ENCODE assay signal across 15 cellular contexts in the genomic region with DNA sequence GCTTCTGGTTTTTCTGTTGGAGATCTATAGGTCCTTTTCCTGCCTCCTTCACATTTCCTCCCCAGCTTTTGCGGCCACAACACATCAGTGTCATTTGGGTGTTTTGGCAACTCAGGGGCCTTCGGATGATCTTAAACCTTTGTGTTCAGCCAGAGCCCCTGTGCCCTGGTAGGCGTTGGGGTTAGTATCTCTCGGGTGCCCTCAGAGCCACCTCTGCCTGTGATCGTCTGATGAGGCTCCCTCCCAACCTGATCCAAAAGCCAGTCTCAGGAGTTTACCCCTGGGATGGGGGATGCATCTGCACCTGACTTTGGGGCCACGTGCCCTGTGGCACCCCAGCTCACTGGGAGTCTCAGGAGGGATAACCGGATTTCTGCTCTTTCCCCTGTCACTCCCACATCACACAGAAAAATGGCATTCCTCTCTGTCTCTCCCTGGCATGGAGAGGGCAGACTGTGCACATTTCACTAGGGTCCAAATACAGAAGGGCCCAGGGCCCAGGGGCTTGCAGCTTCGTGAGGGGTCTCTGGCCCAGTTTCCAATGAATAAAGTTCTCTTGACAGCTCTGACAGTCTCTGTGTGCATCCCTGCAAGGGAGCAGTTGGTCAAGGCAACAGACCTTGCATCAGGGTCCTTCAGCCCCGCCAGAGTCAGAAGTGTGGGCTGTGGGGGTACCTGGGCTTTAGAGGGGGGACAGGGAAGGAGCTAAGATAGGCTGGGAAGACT. TPM values are rescaled to one million over a fixed set of nuclear protein-coding genes. Genes with fewer than 3 reads are reported as not detected.
DNase-seq lines count a peak whose midpoint lies in the region; ATAC-seq and TF ChIP-seq lines count a peak whose summit lies in the region.
"Had no signal": no experiment of that assay in that cellular context is flagged by ENCODE, and none has a peak within 500 bp of the region (broad histone marks: within the 10 kb centered on the region; RNA-seq: fewer than 3 reads in every experiment).

No MANE protein-coding gene starts in this region.

- POLR2A ChIA-PET in activated CD4-positive, alpha-beta memory T cell treated with anti-CD3 and anti-CD28 coated beads for 36 hours (lab: Charles Lee) = no interaction called here

- H3K27me3 Mint-ChIP-seq in activated CD4-positive, alpha-beta memory T cell treated with anti-CD3 and anti-CD28 coated beads for 36 hours = peaks cover 23% of the 10 kb centered on the region
- H3K27me3 Mint-ChIP-seq in glutamatergic neuron (ENCODE audit: unreplicated experiment) = peaks cover 10% of the 10 kb centered on the region

- DNase-seq in left ventricle myocardium inferior (no peak), left cardiac atrium (no peak), glutamatergic neuron (no peak), H4 (ENCODE audit: low spot score) (no peak), C1 segment of cervical spinal cord (lab: John Stamatoyannopoulos, UW) (no peak)
- no peak for DNase-seq in activated CD4-positive, alpha-beta memory T cell treated with anti-CD3 and anti-CD28 coated beads for 36 hours
- DNase-seq: hypothalamus; NCI-H446 treated with DMSO at 0.1 percent for 48 hours; stimulated activated CD4-positive, alpha-beta T cell treated with anti-CD3 and anti-CD28 coated beads, Interleukin-2, amount 100 ng/mL, for 48 hours had no signal

- H3K9me3 ChIP-seq in left ventricle myocardium inferior (replicated peaks) (no peaks in the 10 kb centered on the region), mesodermal cell (ENCODE audit: control insufficient read depth, low read length) (no peaks in the 10 kb centered on the region)

- H3K36me3 ChIP-seq in left ventricle myocardium inferior (peaks cover 5% of the 10 kb centered on the region), mesodermal cell (ENCODE audit: control insufficient read depth, insufficient read depth, low read length) (peaks cover 11% of the 10 kb centered on the region)

- TF ChIP-seq CTCF in left ventricle myocardium inferior (IDR thresholded peaks at IDR 0.05; ENCODE audit: borderline replicate concordance) = no peak
- no peak for TF ChIP-seq CTCF in glutamatergic neuron (IDR thresholded peaks at IDR 0.05; ENCODE audit: partially characterized antibody, unreplicated experiment)

- H3K4me3 Mint-ChIP-seq in activated CD4-positive, alpha-beta memory T cell treated with anti-CD3 and anti-CD28 coated beads for 36 hours = peak overlapping the region; percentile 59
- no peak overlapping the region for H3K4me3 Mint-ChIP-seq in glutamatergic neuron (ENCODE audit: unreplicated experiment)

- H3K4me3 ChIP-seq in left ventricle myocardium inferior (no peak overlapping the region), mesodermal cell (ENCODE audit: extremely low read depth, insufficient read depth, low read length, poor library complexity, severe bottlenecking) (peak overlapping the region; percentile 23)
- H3K4me3 ChIP-seq: GM12878 had no signal

- WGBS in mesodermal cell (ENCODE audit: insufficient coverage in 2 of 2), 2 experiments = 89 to 95% methylated on average over 9 of the region's 9 CpGs

- H3K9me3 Mint-ChIP-seq in activated CD4-positive, alpha-beta memory T cell treated with anti-CD3 and anti-CD28 coated beads for 36 hours = no peaks in the 10 kb centered on the region
- peaks cover 5% of the 10 kb centered on the region for H3K9me3 Mint-ChIP-seq in glutamatergic neuron (ENCODE audit: unreplicated experiment)

- no peaks in the 10 kb centered on the region for H3K27me3 ChIP-seq in left ventricle myocardium inferior (ENCODE audit: low read depth)

- H3K27ac Mint-ChIP-seq in activated CD4-positive, alpha-beta memory T cell treated with anti-CD3 and anti-CD28 coated beads for 36 hours = no peak overlapping the region
- H3K27ac Mint-ChIP-seq in glutamatergic neuron (ENCODE audit: unreplicated experiment) = no peak overlapping the region

- peak overlapping the region; percentile 39 for H3K27ac ChIP-seq in left ventricle myocardium inferior (replicated peaks)
- H3K27ac ChIP-seq in mesodermal cell (ENCODE audit: low read depth, low read length, severe bottlenecking) = peak overlapping the region; percentile 97

- ATAC-seq in left cardiac atrium (no peak), HG03565 (IDR thresholded peaks at IDR 0.05; ENCODE audit: unreplicated experiment) (no peak)

- peaks cover 81% of the 10 kb centered on the region for H3K4me1 ChIP-seq in left ventricle myocardium inferior
- H3K4me1 ChIP-seq in mesodermal cell (ENCODE audit: control insufficient read depth, insufficient read depth, low read length, poor library complexity, severe bottlenecking) = peaks cover 44% of the 10 kb centered on the region

- peaks cover 28% of the 10 kb centered on the region for H3K4me1 Mint-ChIP-seq in activated CD4-positive, alpha-beta memory T cell treated with anti-CD3 and anti-CD28 coated beads for 36 hours (ENCODE audit: low read depth)
- peaks cover 10% of the 10 kb centered on the region for H3K4me1 Mint-ChIP-seq in glutamatergic neuron (ENCODE audit: low read depth, unreplicated experiment)

- H3K36me3 Mint-ChIP-seq in activated CD4-positive, alpha-beta memory T cell treated with anti-CD3 and anti-CD28 coated beads for 36 hours = peaks cover 8% of the 10 kb centered on the region
- no peaks in the 10 kb centered on the region for H3K36me3 Mint-ChIP-seq in glutamatergic neuron (ENCODE audit: unreplicated experiment)

- intact Hi-C loops in left ventricle myocardium inferior (cut with micrococcal nuclease) = no loop called here
- intact Hi-C loops in left cardiac atrium (cut with DNase I) = loop anchor here in 1 of 2 donors (5.0 kb wide), 1 partner anchor 35 kb away; no protein-coding TSS in a partner anchor
- intact Hi-C loops in activated CD4-positive, alpha-beta memory T cell treated with anti-CD3 and anti-CD28 coated beads for 36 hours (cut with micrococcal nuclease) = loop anchor here (5.0 kb wide), 1 partner anchor 270 kb away; the partner anchor contains the start of gene VPS11

- CTCF ChIA-PET in activated CD4-positive, alpha-beta memory T cell treated with anti-CD3 and anti-CD28 coated beads for 36 hours (lab: Charles Lee) = interaction anchor here (0.9 to 4.0 kb wide), 19 partner anchors 8 to 235 kb away, joined by 3 to 139 read pairs (median 9); partner anchors contain the start of genes DPAGT1, NLRX1 and USP2

RNA-seq across cellular contexts. Expression of gene RNF26, which starts 2.6 kb away (rescaled TPM):
- total RNA-seq in left ventricle myocardium inferior (14.0 TPM), left cardiac atrium (10 to 100 TPM; 13.2 to 14.1 TPM), glutamatergic neuron (ENCODE audit: unreplicated experiment) (20.6 TPM)
- total RNA-seq in activated CD4-positive, alpha-beta memory T cell treated with anti-CD3 and anti-CD28 coated beads for 36 hours = 10 to 100 TPM; 33.7 to 35.2 TPM
- 52.6 TPM for polyA plus RNA-seq in mesodermal cell (2013, experiment 1 of 2)
- polyA plus RNA-seq in mesodermal cell (2013, experiment 2 of 2) = 50.2 TPM
- total RNA-seq in H4 (2014; rRNA removed; shearing (Covaris generic)) = 4.1 and 6.8 TPM in 2 replicates

RNA-seq across cellular contexts. Expression of gene C1QTNF5, which starts 3.8 kb away (rescaled TPM):
- total RNA-seq in left ventricle myocardium inferior (14.4 TPM), left cardiac atrium (10 to 100 TPM; 25.1 to 39.9 TPM), glutamatergic neuron (ENCODE audit: unreplicated experiment) (0.32 TPM)
- not detected for total RNA-seq in activated CD4-positive, alpha-beta memory T cell treated with anti-CD3 and anti-CD28 coated beads for 36 hours
- 18.2 TPM for polyA plus RNA-seq in mesodermal cell (2013, experiment 1 of 2)
- 16.6 TPM for polyA plus RNA-seq in mesodermal cell (2013, experiment 2 of 2)
- total RNA-seq in H4 (2014; rRNA removed; shearing (Covaris generic)) = not detected in 2 replicates
- total RNA-seq: GM12878; T-helper 1 cell treated with Interleukin-12 subunit alpha and Interleukin-12 subunit beta and Interleukin-4 antibody, amounts not matched to agents 30 ng/mL and 1 ng/mL, for 36 hours had no signal
- polyA plus RNA-seq: GM12878 had no signal

RNA-seq across cellular contexts. Expression of gene MFRP, which starts 9.6 kb away (rescaled TPM):
- total RNA-seq in left ventricle myocardium inferior = not detected
- total RNA-seq in left cardiac atrium = not detected
- total RNA-seq in activated CD4-positive, alpha-beta memory T cell treated with anti-CD3 and anti-CD28 coated beads for 36 hours = not detected
- polyA plus RNA-seq in mesodermal cell (2013, experiment 1 of 2) = not detected
- 0.10 TPM for polyA plus RNA-seq in mesodermal cell (2013, experiment 2 of 2)
- total RNA-seq in glutamatergic neuron (ENCODE audit: unreplicated experiment) = not detected
- total RNA-seq in H4 (2014; rRNA removed; shearing (Covaris generic)) = not detected in 2 replicates
- total RNA-seq: dermis blood vessel endothelial cell; GM12878; LHCN-M2; T-helper 1 cell treated with Interleukin-12 subunit alpha and Interleukin-12 subunit beta and Interleukin-4 antibody, amounts not matched to agents 30 ng/mL and 1 ng/mL, for 36 hours had no signal
- polyA plus RNA-seq: GM12878 had no signal

RNA-seq across cellular contexts. Expression of gene MCAM, which starts 20.0 kb away (rescaled TPM):
- 59.2 TPM for total RNA-seq in left ventricle myocardium inferior
- 100 to 1,000 TPM; 144 to 230 TPM for total RNA-seq in left cardiac atrium
- 1 to 10 TPM; 6.9 to 8.2 TPM for total RNA-seq in activated CD4-positive, alpha-beta memory T cell treated with anti-CD3 and anti-CD28 coated beads for 36 hours
- polyA plus RNA-seq in mesodermal cell (2013, experiment 1 of 2) = 143 TPM
- polyA plus RNA-seq in mesodermal cell (2013, experiment 2 of 2) = 121 TPM
- total RNA-seq in glutamatergic neuron (ENCODE audit: unreplicated experiment) = 11.4 TPM
- total RNA-seq in H4 (2014; rRNA removed; shearing (Covaris generic)) = 66.0 and 88.8 TPM in 2 replicates

RNA-seq across cellular contexts. Expression of gene USP2, which starts 44.6 kb away (rescaled TPM):
- total RNA-seq in left ventricle myocardium inferior (135 TPM), left cardiac atrium (10 to 100 TPM; 65.8 to 68.8 TPM), glutamatergic neuron (ENCODE audit: unreplicated experiment) (2.6 TPM)
- total RNA-seq in activated CD4-positive, alpha-beta memory T cell treated with anti-CD3 and anti-CD28 coated beads for 36 hours = 1 to 10 TPM; 1.4 to 2.2 TPM
- 1.8 TPM for polyA plus RNA-seq in mesodermal cell (2013, experiment 1 of 2)
- polyA plus RNA-seq in mesodermal cell (2013, experiment 2 of 2) = 1.9 TPM
- total RNA-seq in H4 (2014; rRNA removed; shearing (Covaris generic)) = 0.21 and 0.29 TPM in 2 replicates

Comparison
In these comparisons a context has a peak if more than half of its experiments do, and no peak if none do; other contexts are left out.
1. RNA of gene C1QTNF5, which starts 3.8 kb away (total RNA-seq): 25.1 to 39.9 TPM in left cardiac atrium and 14.4 TPM in left ventricle myocardium inferior (single experiment); 0.32 TPM in glutamatergic neuron (single experiment), not detected in activated CD4-positive, alpha-beta memory T cell treated with anti-CD3 and anti-CD28 coated beads for 36 hours and not detected in H4; every median in the first group is over 10 times any median in the second.